ENCODE assay signal across 8 cellular contexts in genomic region chr2:112646102-112646719, GRCh38. TPM values are rescaled to one million over a fixed set of nuclear protein-coding genes. Genes with fewer than 3 reads are reported as not detected.
DNase-seq lines count a peak whose midpoint lies in the region; ATAC-seq and TF ChIP-seq lines count a peak whose summit lies in the region.

No MANE protein-coding gene starts in this region.

- CTCF ChIA-PET in RWPE1 (lab: Yijun Ruan, JAX) = interaction anchor here (0.6 to 2.3 kb wide), 3 partner anchors 18 to 93 kb away, joined by 4 to 7 read pairs (median 5); no protein-coding TSS in a partner anchor

- POLR2A ChIA-PET in RWPE1 (lab: Yijun Ruan, JAX; ENCODE audit: low non-redundant PET) = interaction anchor here (0.5 to 2.5 kb wide), 3 partner anchors 21 to 79 kb away, joined by 4 to 11 read pairs (median 9); no protein-coding TSS in a partner anchor

- no peaks in the 10 kb centered on the region for H3K27me3 ChIP-seq in ACC112 (ENCODE audit: insufficient read depth, low read length)
- no peaks in the 10 kb centered on the region for H3K27me3 ChIP-seq in breast epithelium
- no peaks in the 10 kb centered on the region for H3K27me3 ChIP-seq in right lobe of liver

- DNase-seq in RWPE1 (ENCODE audit: low spot score) = no peak
- DNase-seq in breast epithelium (ENCODE audit: low spot score in 2 of 2) = no peak
- peak in 1 of 3 donors; percentile 64 for DNase-seq in right lobe of liver
- peak; percentile 59 for DNase-seq in stimulated activated naive CD4-positive, alpha-beta T cell treated with Interleukin-2 at 50 U/mL for 16 hours (lab: John Stamatoyannopoulos, UW)
- DNase-seq in EL = no peak

- TF ChIP-seq POLR2A in breast epithelium (IDR thresholded peaks at IDR 0.05) (no peak), right lobe of liver (IDR thresholded peaks at IDR 0.05) (no peak)

- H3K4me3 ChIP-seq in ACC112 (ENCODE audit: low read depth, low read length) (peak overlapping the region; percentile 99), breast epithelium (peak overlapping the region; percentile 86 to 91 (median 91)), right lobe of liver (peak overlapping the region; percentile 82 to 96 (median 91))

- ATAC-seq in GM18520 (IDR thresholded peaks at IDR 0.05; ENCODE audit: unreplicated experiment) = peak; percentile 8
- ATAC-seq in HG03135 (IDR thresholded peaks at IDR 0.05; ENCODE audit: unreplicated experiment) = peak; percentile 31
- peak in 3 of 4 donors; percentile 0 to 35 (median 19) for ATAC-seq in right lobe of liver

- H3K36me3 ChIP-seq in ACC112 (ENCODE audit: insufficient read depth, low read length) = peaks cover 42% of the 10 kb centered on the region
- H3K36me3 ChIP-seq in breast epithelium = no peaks in the 10 kb centered on the region
- peaks cover 0 to 33% (median 5%) of the 10 kb centered on the region in 4 donors for H3K36me3 ChIP-seq in right lobe of liver

- peaks cover 59% of the 10 kb centered on the region for H3K4me1 ChIP-seq in ACC112 (ENCODE audit: control insufficient read depth, insufficient read depth, low read length, unreplicated experiment)
- no peaks in the 10 kb centered on the region for H3K4me1 ChIP-seq in breast epithelium
- peaks cover 0 to 45% (median 12%) of the 10 kb centered on the region in 4 donors for H3K4me1 ChIP-seq in right lobe of liver

- WGBS in right lobe of liver (ENCODE audit: insufficient coverage, low coverage, low lambda C conversion rate, missing lambda C conversion rate) = 0% methylated on average over 13 of the region's 69 CpGs

- intact Hi-C loops in breast epithelium (cut with DNase I; ENCODE audit: low total_unique reads) (no loop called here), right lobe of liver (cut with DNase I) (no loop called here)

- H2AFZ ChIP-seq in ACC112 (ENCODE audit: low read length, unreplicated experiment) = no peak overlapping the region

- TF ChIP-seq CTCF in RWPE1 (conservative IDR thresholded peaks at IDR 0.05; ENCODE audit: low read depth) (no peak), breast epithelium (IDR thresholded peaks at IDR 0.05) (no peak), right lobe of liver (IDR thresholded peaks at IDR 0.05) (no peak)

- H3K79me2 ChIP-seq in ACC112 (ENCODE audit: control insufficient read depth, insufficient read depth, low read length, unreplicated experiment) = peaks cover 77% of the 10 kb centered on the region

- no peaks in the 10 kb centered on the region for H3K9me3 ChIP-seq in breast epithelium
- H3K9me3 ChIP-seq in right lobe of liver = no peaks in the 10 kb centered on the region

- H3K27ac ChIP-seq in ACC112 (ENCODE audit: low read depth, low read length) (peak overlapping the region; percentile 84), RWPE1 (peak overlapping the region; percentile 95), breast epithelium (peak overlapping the region; percentile 94 to 97), right lobe of liver (peak overlapping the region; percentile 93 to 97 (median 95))

RNA-seq across cellular contexts. Expression of gene SLC20A1, which starts 0.5 kb away (rescaled TPM):
- total RNA-seq in breast epithelium (10 to 100 TPM; 26.1 to 46.8 (median 42.6) TPM), right lobe of liver (100 to 1,000 TPM in 1 of 6 experiments, 10 to 100 TPM in 5; 14.3 to 103 (median 26.8) TPM)
